26 cellular contexts compared by ENCODE assay signal in genomic region chr1:3164671-3165070, GRCh38.
"Had no signal": no experiment of that assay in that cellular context is flagged by ENCODE, and none has a peak within 500 bp of the region (broad histone marks: within the 10 kb centered on the region; RNA-seq: fewer than 3 reads in every experiment).

No MANE protein-coding gene starts in this region.

- ATAC-seq: activated naive CD4-positive, alpha-beta T cell treated with anti-CD3 and anti-CD28 coated beads, Interleukin-2, amount 50 U/mL, for 72 hours; activated naive CD8-positive, alpha-beta T cell treated with anti-CD3 and anti-CD28 coated beads, Interleukin-2, amount 50 U/mL, for 24 hours; activated T-cell treated with anti-CD3 and anti-CD28 coated beads, Interleukin-2, amount 50 U/mL, for 4 hours had no signal

- H3K27me3 ChIP-seq: MG63, Peyer's patch, SJCRH30 had no signal

- H3K9ac ChIP-seq: SK-N-SH had no signal

- H3K27ac ChIP-seq: RWPE1, SJCRH30, VCaP had no signal

- H3K36me3 ChIP-seq: MG63, Peyer's patch, SJCRH30 had no signal

- H3K4me3 ChIP-seq: MG63, Peyer's patch, SJCRH30 had no signal

- FAIRE-seq: astrocyte had no signal

- H3K4me1 ChIP-seq: SJCRH30 had no signal

- H3K9me3 ChIP-seq: MG63, Peyer's patch, SJCRH30, SK-N-SH had no signal

- H3K4me2 ChIP-seq: SK-N-SH had no signal

- DNase-seq: activated CD4-positive, alpha-beta memory T cell treated with anti-CD3 and anti-CD28 coated beads for 36 hours; activated CD4-positive, alpha-beta T cell treated with anti-CD3 and anti-CD28 coated beads, Interleukin-2, amount 10 ng/mL, durations not matched to agents 7 days and 5 days; activated CD4-positive, CD25-positive, alpha-beta regulatory T cell; activated CD8-positive, alpha-beta memory T cell treated with anti-CD3 and anti-CD28 coated beads for 24 hours; activated effector memory CD4-positive, alpha-beta T cell treated with anti-CD3 and anti-CD28 coated beads, Interleukin-2, amount 50 U/mL, for 16 hours; activated naive CD4-positive, alpha-beta T cell treated with Interleukin-2 at 50 U/mL for 16 hours; activated naive CD8-positive, alpha-beta T cell treated with anti-CD3 and anti-CD28 coated beads, Interleukin-2, amount 50 U/mL, for 24 hours; activated T-cell treated with anti-CD3 and anti-CD28 coated beads, Interleukin-2, amount 50 U/mL, for 4 hours; amniotic stem cell; MG63; NCI-H1105; NCI-H1436; NCI-H1694 treated with DMSO at 0.1 percent for 48 hours; NCI-H2029 treated with DMSO at 0.1 percent for 48 hours; NCI-H345; NCI-H510A; NCI-H526 treated with DMSO at 0.1 percent for 48 hours; Peyer's patch; Right ventricle myocardium superior; SJCRH30; SK-N-SH; T-helper 1 cell had no signal
